ENCODE assay signal across 8 cellular contexts in genomic region chr2:135985018-135985825, GRCh38. TPM values are rescaled to one million over a fixed set of nuclear protein-coding genes. Genes with fewer than 3 reads are reported as not detected.
A peak's percentile ranks its signal among the peaks of the same experiment; 100 is the strongest.
DNase-seq lines count a peak whose midpoint lies in the region; ATAC-seq and TF ChIP-seq lines count a peak whose summit lies in the region.

Gene DARS1 (minus strand): TSS chr2:135985626. CDS start chr2:135985468, 158 bp downstream.

- H3K27me3 ChIP-seq in hepatocyte, result no peaks in the 10 kb centered on the region
- no peaks in the 10 kb centered on the region for H3K27me3 ChIP-seq in aorta (ENCODE audit: control insufficient read depth in 1 of 2, insufficient read depth in 2 of 2, low read length in 1 of 2)

- intact Hi-C loops in aorta (cut with DNase I), result loop anchor here in 1 of 2 donors (5.0 kb wide), 1 partner anchor 108 kb away; the partner anchor contains the start of gene MCM6

- peaks cover 42% of the 10 kb centered on the region for H3K79me2 ChIP-seq in hepatocyte

- 2% methylated on average over 63 of the region's 64 CpGs for WGBS in hepatocyte (ENCODE audit: low lambda C conversion rate, missing lambda C conversion rate)
- WGBS in aorta, 2 donors, result 0 to 1% methylated on average over 46 to 64 of the region's 64 CpGs

- ATAC-seq in GM18517 (IDR thresholded peaks at IDR 0.05; ENCODE audit: unreplicated experiment) (peak; percentile 62), HG03025 (IDR thresholded peaks at IDR 0.05; ENCODE audit: low FRiP score, unreplicated experiment) (peak; percentile 89), aorta (ENCODE audit: low FRiP score) (peak; percentile 99)

- H3K4me3 ChIP-seq in hepatocyte (peak within 1 kb of the TSS; percentile 82), aorta (ENCODE audit: low read length in 2 of 2) (peak within 1 kb of the TSS; percentile 36 to 71)

- DNase-seq in NCI-H2029 treated with DMSO at 0.1 percent for 48 hours (lab: John Stamatoyannopoulos, UW) (peak; percentile 74), T1000 (lab: John Stamatoyannopoulos, UW) (peak; percentile 89), astrocyte of the hippocampus (ENCODE audit: low read depth, low spot score) (peak; percentile 97), hepatocyte (ENCODE audit: low spot score) (peak; percentile 97), renal cortical epithelial cell (ENCODE audit: low read depth) (peak; percentile 84), aorta (peak; percentile 96 to 98)

- H3K9me2 ChIP-seq in hepatocyte (replicated peaks; ENCODE audit: insufficient read depth), result no peaks in the 10 kb centered on the region

- no peak for TF ChIP-seq CTCF in hepatocyte (IDR thresholded peaks at IDR 0.05; ENCODE audit: poor library complexity)

- H3K36me3 ChIP-seq in hepatocyte (replicated peaks; ENCODE audit: insufficient read depth, low read depth), result no peaks in the 10 kb centered on the region
- H3K36me3 ChIP-seq in aorta (ENCODE audit: control insufficient read depth in 1 of 2, insufficient read depth in 2 of 2, low read length in 1 of 2), result no peaks in the 10 kb centered on the region

- peak within 1 kb of the TSS; percentile 97 for H3K27ac ChIP-seq in hepatocyte
- H3K27ac ChIP-seq in aorta (ENCODE audit: low read depth in 1 of 2, low read length in 2 of 2), result peak within 1 kb of the TSS; percentile 31 to 58

- peak within 1 kb of the TSS; percentile 84 for H3K4me2 ChIP-seq in hepatocyte

- H3K4me1 ChIP-seq in hepatocyte (ENCODE audit: insufficient read depth), result peaks cover 10% of the 10 kb centered on the region
- no peaks in the 10 kb centered on the region for H3K4me1 ChIP-seq in aorta (ENCODE audit: control insufficient read depth in 1 of 2, insufficient read depth in 2 of 2, low read length in 2 of 2)

- no peaks in the 10 kb centered on the region for H4K20me1 ChIP-seq in hepatocyte (ENCODE audit: insufficient read depth, poor library complexity, severe bottlenecking)

- H3K9me3 ChIP-seq in hepatocyte (ENCODE audit: low read depth), result no peaks in the 10 kb centered on the region
- H3K9me3 ChIP-seq in aorta (ENCODE audit: control insufficient read depth, low read length), result no peaks in the 10 kb centered on the region

- H2AFZ ChIP-seq in hepatocyte, result peak within 1 kb of the TSS; percentile 89

RNA-seq across cellular contexts. Expression of gene DARS1, which starts in this region (rescaled TPM):
- 69.5 and 76.2 TPM in 2 replicates for total RNA-seq in hepatocyte
- 52.5 and 67.0 TPM in 2 replicates for polyA plus RNA-seq in hepatocyte
- 159 and 174 TPM in 2 replicates for total RNA-seq in renal cortical epithelial cell
- 10 to 100 TPM; 59.8 to 67.7 TPM for total RNA-seq in aorta
- polyA plus RNA-seq in aorta, result 10 to 100 TPM; 42.8 to 47.0 TPM

Comparison
In these comparisons a context has a peak if more than half of its experiments do, and no peak if none do; other contexts are left out.
1. Peak in every context shown above with its lines: DNase-seq, ATAC-seq, H3K4me3 ChIP-seq and H3K27ac ChIP-seq.